6 cellular contexts compared by ENCODE assay signal in the genomic region with DNA sequence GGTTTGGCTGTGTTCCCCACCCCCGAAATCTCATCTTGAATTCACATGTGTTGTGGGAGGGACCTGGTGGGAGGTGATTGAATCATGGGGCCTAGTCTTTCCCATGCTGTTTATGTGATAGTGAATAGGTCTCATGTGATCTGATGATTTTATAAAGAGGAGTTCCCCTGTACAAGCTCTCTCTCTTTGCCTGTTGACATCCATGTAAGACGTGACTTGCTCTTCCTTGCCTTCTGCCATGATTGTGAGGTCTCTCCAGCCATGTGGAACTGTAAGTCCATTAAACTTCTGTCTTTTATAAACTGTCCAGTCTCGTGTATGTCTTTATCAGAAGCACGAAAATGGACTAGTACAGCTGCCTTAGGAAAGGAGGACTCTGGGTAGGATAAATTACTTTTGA.
"Had no signal": no experiment of that assay in that cellular context is flagged by ENCODE, and none has a peak within 500 bp of the region (broad histone marks: within the 10 kb centered on the region; RNA-seq: fewer than 3 reads in every experiment).

No MANE protein-coding gene starts in this region.

- H3K4me2 ChIP-seq: KMS-11 had no signal

- DNase-seq: IMR-90, KBM-7, KG1 had no signal

- H3K9ac ChIP-seq: KMS-11 had no signal

- H3K27ac ChIP-seq: KMS-11 had no signal

- FAIRE-seq: HepG2, HTR-8/SVneo had no signal

- ATAC-seq: HepG2 had no signal
